ENCODE assay signal across 20 cellular contexts in the genomic region with DNA sequence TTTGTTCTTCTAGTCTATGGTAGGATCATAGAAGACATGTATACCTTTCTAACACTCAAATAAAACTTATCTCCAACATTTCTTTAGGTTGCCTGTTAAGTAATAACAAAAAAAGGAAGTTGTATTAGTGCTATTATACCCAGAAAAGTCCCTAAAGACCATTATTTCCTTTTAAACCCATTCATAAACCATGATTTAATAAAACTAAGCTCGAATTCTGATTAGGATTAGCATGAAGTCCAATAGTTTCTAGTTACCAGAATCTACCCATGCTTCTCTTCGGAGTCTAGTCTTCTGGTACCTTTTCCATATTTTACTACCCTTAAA.
DNase-seq lines count a peak whose midpoint lies in the region; ATAC-seq, FAIRE-seq and TF ChIP-seq lines count a peak whose summit lies in the region.
"Had no signal": no experiment of that assay in that cellular context is flagged by ENCODE, and none has a peak within 500 bp of the region (broad histone marks: within the 10 kb centered on the region; RNA-seq: fewer than 3 reads in every experiment).

No MANE protein-coding gene starts in this region.

- H3K27me3 ChIP-seq in Karpas-422 (ENCODE audit: low read length) (no peaks in the 10 kb centered on the region), GM12878 (replicated peaks in 1 of 2; ENCODE audit: control insufficient read depth in 2 of 2, insufficient read depth in 2 of 2, low read length in 1 of 2) (no peaks in the 10 kb centered on the region), MM.1S (replicated peaks; ENCODE audit: insufficient read depth, low read length) (no peaks in the 10 kb centered on the region)
- H3K27me3 ChIP-seq: MG63 had no signal

- ATAC-seq in activated T-cell treated with anti-CD3 and anti-CD28 coated beads, Interleukin-2, amount 50 U/mL, for 72 hours (replicated peaks in 1 of 2), result no peak
- ATAC-seq in GM12878, result peak; percentile 51
- ATAC-seq in GM21447 (IDR thresholded peaks at IDR 0.05; ENCODE audit: unreplicated experiment), result no peak

- H3K36me3 ChIP-seq in Karpas-422 (ENCODE audit: insufficient read depth, low read length) (peaks cover 9% of the 10 kb centered on the region; the same call in 1 of the 2 replicates), GM12878 (ENCODE audit: control insufficient read depth in 2 of 2, insufficient read depth in 2 of 2, low read length in 1 of 2) (peaks cover 0 to 8% of the 10 kb centered on the region in 2 experiments; a peak in 1 of 4 replicates), MM.1S (replicated peaks; ENCODE audit: insufficient read depth, low read length) (no peaks in the 10 kb centered on the region)
- H3K36me3 ChIP-seq: MG63 had no signal

- FAIRE-seq in GM12878 (lab: Jason Lieb, UNC), result no peak
- FAIRE-seq: H1, RCC 7860 had no signal

- H3K9me3 Mint-ChIP-seq in activated T-cell treated with anti-CD3 and anti-CD28 coated beads, Interleukin-2, amount 50 U/mL, for 72 hours, result no peaks in the 10 kb centered on the region
- H3K9me3 Mint-ChIP-seq: CD4-positive, CD25-positive, alpha-beta regulatory T cell had no signal

- POLR2A ChIA-PET in GM12878 (lab: Charles Lee), result interaction anchor here (0.7 to 1.8 kb wide), 4 partner anchors 9 to 137 kb away, joined by 3 to 4 read pairs (median 4); no protein-coding TSS in a partner anchor

- H3K27ac ChIP-seq in Karpas-422 (ENCODE audit: low read length) (peak overlapping the region; percentile 78), GM12878 (ENCODE audit: control insufficient read depth, insufficient read depth) (peak overlapping the region; percentile 57), MM.1S (ENCODE audit: low read length) (no peak overlapping the region)
- H3K27ac ChIP-seq: SK-N-MC had no signal

- peaks cover 98% of the 10 kb centered on the region for H3K79me2 ChIP-seq in Karpas-422 (ENCODE audit: low read length)
- peaks cover 76% of the 10 kb centered on the region for H3K79me2 ChIP-seq in GM12878 (ENCODE audit: control insufficient read depth, insufficient read depth, low read length)
- H3K79me2 ChIP-seq in MM.1S (ENCODE audit: low read length), result no peaks in the 10 kb centered on the region

- no peak for TF ChIP-seq RAD21 in GM12878 (IDR thresholded peaks at IDR 0.05; ENCODE audit: insufficient read depth, low read depth, low read length)

- BruUV-seq in GM12878 (replicated peaks; lab: Mats Ljungman, UMichigan), result no TSS peak

- H3K9ac ChIP-seq in Karpas-422 (ENCODE audit: low read length) (no peak overlapping the region), GM12878 (ENCODE audit: control insufficient read depth, insufficient read depth, low read length) (no peak overlapping the region), MM.1S (ENCODE audit: low read length) (no peak overlapping the region)

- TF ChIP-seq CTCF in GM12878 (IDR thresholded peaks at IDR 0.05 in 2 of 3, conservative IDR thresholded peaks at IDR 0.05 in 1 of 3; ENCODE audit: control insufficient read depth in 2 of 3, extremely low read depth in 1 of 3, insufficient read depth in 1 of 3, low read depth in 3 of 3, low read length in 3 of 3) (no peak), MM.1S (IDR thresholded peaks at IDR 0.05; ENCODE audit: low read length) (no peak)

- in situ Hi-C loops in GM12878 (cut with MboI), result no loop called here

- no peaks in the 10 kb centered on the region for H3K36me3 Mint-ChIP-seq in activated T-cell treated with anti-CD3 and anti-CD28 coated beads, Interleukin-2, amount 50 U/mL, for 72 hours (ENCODE audit: insufficient read depth in 2 of 2)
- H3K36me3 Mint-ChIP-seq: CD4-positive, CD25-positive, alpha-beta regulatory T cell had no signal

- H3K9me3 ChIP-seq in Karpas-422 (ENCODE audit: low read length) (no peaks in the 10 kb centered on the region), GM12878 (replicated peaks; ENCODE audit: control insufficient read depth, insufficient read depth, low read length) (peaks cover 2% of the 10 kb centered on the region; the same call in 2 of the 3 replicates), MM.1S (replicated peaks; ENCODE audit: insufficient read depth, low read length) (no peaks in the 10 kb centered on the region)
- H3K9me3 ChIP-seq: Caco-2, MG63 had no signal

- intact Hi-C loops in GM12878 (cut with micrococcal nuclease; ENCODE audit: unreplicated experiment), result no loop called here

- peaks cover 71% of the 10 kb centered on the region for H3K4me1 ChIP-seq in Karpas-422 (ENCODE audit: low read length)
- peaks cover 42% of the 10 kb centered on the region for H3K4me1 ChIP-seq in GM12878 (ENCODE audit: control insufficient read depth, insufficient read depth, low read length)
- peaks cover 17% of the 10 kb centered on the region for H3K4me1 ChIP-seq in MM.1S (ENCODE audit: low read length)

- no peak for TF ChIP-seq EP300 in GM12878 (IDR thresholded peaks at IDR 0.05; ENCODE audit: borderline replicate concordance in 1 of 2, control insufficient read depth in 1 of 2, low read depth in 2 of 2, low read length in 2 of 2)

- CTCF ChIA-PET in GM12878 (lab: Yijun Ruan, JAX), result interaction anchor here (0.7 to 2.0 kb wide), 9 partner anchors 10 to 209 kb away, joined by 3 to 7 read pairs (median 5); no protein-coding TSS in a partner anchor

- RAD21 ChIA-PET in GM12878 (lab: Charles Lee; ENCODE audit: unreplicated experiment), result interaction anchor here (0.9 to 3.2 kb wide), 10 partner anchors 10 to 64 kb away, joined by 3 to 14 read pairs (median 3); no protein-coding TSS in a partner anchor

- no peak overlapping the region for H3K4me3 Mint-ChIP-seq in activated T-cell treated with anti-CD3 and anti-CD28 coated beads, Interleukin-2, amount 50 U/mL, for 72 hours
- H3K4me3 Mint-ChIP-seq: CD4-positive, CD25-positive, alpha-beta regulatory T cell had no signal

- no peak for DNase-seq in activated T-cell treated with anti-CD3 and anti-CD28 coated beads, Interleukin-2, amount 50 U/mL, for 72 hours
- no peak for DNase-seq in activated T-cell treated with anti-CD3 and anti-CD28 coated beads for 4 hours
- no peak for DNase-seq in Karpas-422
- DNase-seq in GM12878 (ENCODE audit: low read depth, low spot score), result no peak
- DNase-seq in MM.1S, result no peak
- no peak for DNase-seq in NCI-H1930 (lab: John Stamatoyannopoulos, UW)
- DNase-seq in GF-D8 (lab: John Stamatoyannopoulos, UW), result no peak
- DNase-seq: 8988T; Caco-2; CD4-positive, CD25-positive, alpha-beta regulatory T cell; MG63; NCI-H1105 treated with DMSO at 0.1 percent for 48 hours; NCI-H1694 treated with DMSO at 0.1 percent for 48 hours; NCI-H226; NCI-H524 treated with DMSO at 0.1 percent for 48 hours; Right ventricle myocardium superior had no signal

- SMC1A ChIA-PET in GM12878 (lab: Charles Lee; ENCODE audit: uncharacterized antibody, unreplicated experiment), result interaction anchor here (0.8 to 3.4 kb wide), 17 partner anchors 9 to 209 kb away, joined by 3 to 21 read pairs (median 4); no protein-coding TSS in a partner anchor

- no peaks in the 10 kb centered on the region for H3K27me3 Mint-ChIP-seq in activated T-cell treated with anti-CD3 and anti-CD28 coated beads, Interleukin-2, amount 50 U/mL, for 72 hours (ENCODE audit: low read depth)
- H3K27me3 Mint-ChIP-seq: CD4-positive, CD25-positive, alpha-beta regulatory T cell had no signal

- no peak overlapping the region for H3K4me3 ChIP-seq in Karpas-422 (ENCODE audit: low read length)
- H3K4me3 ChIP-seq in GM12878, result no peak overlapping the region
- H3K4me3 ChIP-seq in MM.1S (ENCODE audit: low read length), result no peak overlapping the region
- H3K4me3 ChIP-seq: MG63, SK-N-MC had no signal

- H3F3A ChIP-seq in MM.1S (ENCODE audit: insufficient read depth, low read length), result peaks cover 1% of the 10 kb centered on the region; the same call in 1 of the 2 replicates

- no peak for TF ChIP-seq POLR2A in GM12878 (IDR thresholded peaks at IDR 0.05; ENCODE audit: low read depth, low read length)

- H2AFZ ChIP-seq in Karpas-422 (ENCODE audit: low read length), result no peak overlapping the region
- no peak overlapping the region for H2AFZ ChIP-seq in GM12878 (ENCODE audit: control insufficient read depth, low read depth, low read length)
- H2AFZ ChIP-seq in MM.1S (ENCODE audit: low read length), result no peak overlapping the region

- peaks cover 18% of the 10 kb centered on the region; the same call in 1 of the 2 replicates for H4K20me1 ChIP-seq in Karpas-422 (ENCODE audit: insufficient read depth, low read depth, low read length)
- H4K20me1 ChIP-seq in GM12878 (ENCODE audit: control insufficient read depth, insufficient read depth), result no peaks in the 10 kb centered on the region
- no peaks in the 10 kb centered on the region for H4K20me1 ChIP-seq in MM.1S (ENCODE audit: insufficient read depth, low read length)

- 19% methylated on average over 2 of the region's 2 CpGs for WGBS in GM12878 (ENCODE audit: insufficient coverage, insufficient replicate concordance, low lambda C conversion rate, missing lambda C conversion rate)

- H3K27ac Mint-ChIP-seq in activated T-cell treated with anti-CD3 and anti-CD28 coated beads, Interleukin-2, amount 50 U/mL, for 72 hours, result peak overlapping the region; percentile 14
- H3K27ac Mint-ChIP-seq: CD4-positive, CD25-positive, alpha-beta regulatory T cell had no signal

- H3K9me2 ChIP-seq in Karpas-422 (replicated peaks; ENCODE audit: insufficient read depth, low read length) (no peaks in the 10 kb centered on the region), MM.1S (replicated peaks; ENCODE audit: insufficient read depth, low read length) (no peaks in the 10 kb centered on the region)

- peaks cover 25% of the 10 kb centered on the region for H3K4me1 Mint-ChIP-seq in activated T-cell treated with anti-CD3 and anti-CD28 coated beads, Interleukin-2, amount 50 U/mL, for 72 hours (ENCODE audit: low read depth)

- H3K4me2 ChIP-seq in Karpas-422 (ENCODE audit: low read depth, low read length, poor library complexity, severe bottlenecking) (peak overlapping the region; percentile 55), GM12878 (ENCODE audit: control insufficient read depth, insufficient read depth) (peak overlapping the region; percentile 56), MM.1S (ENCODE audit: low read depth, low read length) (no peak overlapping the region)

TF ChIP-seq in GM12878, 131 proteins besides CTCF, POLR2A, EP300 and RAD21 (continues in another document):
- TF ChIP-seq RELB (IDR thresholded peaks at IDR 0.05; ENCODE audit: low read depth) (peak; percentile 24; the same call in 1 of the 2 replicates), POLR2AphosphoS2 (IDR thresholded peaks at IDR 0.05; ENCODE audit: low read depth, low read length) (no peak), ZNF274 (IDR thresholded peaks at IDR 0.05; ENCODE audit: insufficient read depth, insufficient read length) (no peak)
